Comparison of ENCODE assay signal across 8 cellular contexts in the genomic region with DNA sequence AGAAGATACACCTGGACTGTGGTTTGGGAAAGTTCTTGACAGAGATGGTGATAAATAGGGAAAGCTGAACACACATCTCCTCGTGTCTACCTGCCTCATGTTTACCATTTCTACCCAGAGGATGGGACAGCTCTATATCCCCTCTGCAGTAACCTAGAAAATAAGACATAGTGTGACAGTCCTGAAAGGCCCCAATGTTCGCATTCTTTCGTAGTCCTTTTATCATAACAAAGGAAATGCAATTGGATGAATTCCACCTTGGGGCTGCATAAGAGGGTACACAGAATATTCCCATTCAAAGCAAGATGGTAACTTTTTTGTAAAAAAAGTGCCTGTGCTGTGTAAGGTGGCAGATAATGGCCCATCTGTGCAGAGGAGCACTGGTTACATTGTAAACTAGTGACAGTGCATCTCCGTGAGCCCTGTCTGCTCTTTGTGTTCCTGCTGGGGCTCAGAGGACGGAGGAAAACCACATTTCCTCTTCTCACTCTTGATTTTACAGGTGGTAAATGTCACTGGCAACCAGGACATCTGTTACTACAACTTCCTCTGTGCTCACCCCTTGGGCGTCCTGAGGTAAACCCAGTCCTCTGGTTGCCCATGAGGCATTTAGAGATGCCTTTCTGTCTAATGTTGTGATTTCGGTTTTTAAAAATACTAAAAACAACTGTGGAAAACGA.
DNase-seq lines count a peak whose midpoint lies in the region; ATAC-seq and TF ChIP-seq lines count a peak whose summit lies in the region.

No MANE protein-coding gene starts in this region.

- peaks cover 51% of the 10 kb centered on the region for H3K36me3 ChIP-seq in CD4-positive, alpha-beta memory T cell (ENCODE audit: insufficient read depth, low read length)
- H3K36me3 ChIP-seq in A673 (ENCODE audit: insufficient read depth, low read length, poor library complexity, severe bottlenecking), result no peaks in the 10 kb centered on the region

- intact Hi-C loops in CD4-positive, alpha-beta memory T cell (cut with micrococcal nuclease), result loop anchor here (10.0 kb wide), 1 partner anchor 138 kb away; a partner anchor contains a TSS
- intact Hi-C loops in A673 (cut with micrococcal nuclease; ENCODE audit: unreplicated experiment), result no loop called here

- H3K27me3 ChIP-seq in CD4-positive, alpha-beta memory T cell (ENCODE audit: insufficient read depth, low read length), result no peaks in the 10 kb centered on the region
- no peaks in the 10 kb centered on the region for H3K27me3 ChIP-seq in A673 (replicated peaks; ENCODE audit: insufficient read depth, low read depth, low read length, poor library complexity)

- TF ChIP-seq CTCF in GM20000 (IDR thresholded peaks at IDR 0.05; ENCODE audit: extremely low read depth, missing control alignments), result no peak
- TF ChIP-seq CTCF in A673 (conservative IDR thresholded peaks at IDR 0.05; ENCODE audit: low read depth, low read length), result no peak

- H3K4me3 ChIP-seq in CD4-positive, alpha-beta memory T cell (ENCODE audit: low read length in 2 of 2), result no peak overlapping the region
- no peak overlapping the region for H3K4me3 ChIP-seq in A673 (ENCODE audit: low read depth, low read length, poor library complexity, severe bottlenecking)

- H3K4me3 Mint-ChIP-seq in CD4-positive, alpha-beta memory T cell, result peak overlapping the region in 7 of 8 donors; percentile 46 to 64 (median 53)

- H3K27ac Mint-ChIP-seq in CD4-positive, alpha-beta memory T cell, result peak overlapping the region; percentile 33 to 86 (median 73)

- POLR2A ChIA-PET in CD4-positive, alpha-beta memory T cell (lab: Charles Lee; ENCODE audit: partially characterized antibody), result interaction anchor here (0.9 kb wide), 1 partner anchor 73 kb away, joined by 3 read pairs; no protein-coding TSS in a partner anchor
- POLR2A ChIA-PET in A673 (lab: Charles Lee; ENCODE audit: low non-redundant PET), result no interaction called here

- CTCF ChIA-PET in CD4-positive, alpha-beta memory T cell (lab: Charles Lee; ENCODE audit: partially characterized antibody), result interaction anchor here (0.9 to 1.5 kb wide), 3 partner anchors 10 to 113 kb away, joined by 3 to 4 read pairs (median 3); no protein-coding TSS in a partner anchor
- CTCF ChIA-PET in A673 (lab: Charles Lee), result no interaction called here

- no peaks in the 10 kb centered on the region for H3K27me3 Mint-ChIP-seq in CD4-positive, alpha-beta memory T cell

- H3K4me1 Mint-ChIP-seq in CD4-positive, alpha-beta memory T cell, result peaks cover 15 to 29% (median 21%) of the 10 kb centered on the region in 4 donors

- no peak overlapping the region for H3K27ac ChIP-seq in CD4-positive, alpha-beta memory T cell (ENCODE audit: low read depth, low read length)
- H3K27ac ChIP-seq in A673 (ENCODE audit: low read depth, low read length, poor library complexity, severe bottlenecking), result no peak overlapping the region

- no TSS peak for BruUV-seq in A673 (replicated peaks; lab: Mats Ljungman, UMichigan)

- ATAC-seq in HG03469 (IDR thresholded peaks at IDR 0.05; ENCODE audit: unreplicated experiment), result peak; percentile 99
- ATAC-seq in left lobe of liver, result no peak

- no peaks in the 10 kb centered on the region for H3K9me3 ChIP-seq in CD4-positive, alpha-beta memory T cell (ENCODE audit: control insufficient read depth in 1 of 2, low read length in 2 of 2)
- no peaks in the 10 kb centered on the region for H3K9me3 ChIP-seq in A673 (ENCODE audit: low read depth, low read length, poor library complexity, severe bottlenecking)

- H3K4me1 ChIP-seq in CD4-positive, alpha-beta memory T cell (ENCODE audit: insufficient read depth, low read length), result peaks cover 25% of the 10 kb centered on the region
- H3K4me1 ChIP-seq in A673 (ENCODE audit: insufficient read depth, low read length, poor library complexity, severe bottlenecking), result no peaks in the 10 kb centered on the region

- H3K9me3 Mint-ChIP-seq in CD4-positive, alpha-beta memory T cell, result no peaks in the 10 kb centered on the region

- H3K36me3 Mint-ChIP-seq in CD4-positive, alpha-beta memory T cell, result peaks cover 59 to 80% of the 10 kb centered on the region in 2 donors

- DNase-seq in CD4-positive, alpha-beta memory T cell, result peak; percentile 40 to 57 (median 54)
- peak; percentile 78 for DNase-seq in GM20000 (ENCODE audit: low spot score)
- DNase-seq in activated T-cell treated with anti-CD3 and anti-CD28 coated beads, Interleukin-2, amount 50 U/mL, for 1 hour, result peak; percentile 20
- DNase-seq in stimulated activated CD4-positive, alpha-beta T cell treated with anti-CD3 and anti-CD28 coated beads, TNF-alpha, amount 100 ng/mL, for 24 hours (ENCODE audit: low read depth in 3 of 3), result peak in 2 of 3 experiments; percentile 1 to 31
- no peak for DNase-seq in left lobe of liver (ENCODE audit: low spot score)
- no peak for DNase-seq in A172 (ENCODE audit: low spot score)
- DNase-seq in A673 (ENCODE audit: low spot score), result no peak

Comparison
In these comparisons a context has a peak if more than half of its experiments do, and no peak if none do; other contexts are left out.
1. DNase-seq: peak in CD4-positive, alpha-beta memory T cell (5 of 5), GM20000 (single experiment), activated T-cell treated with anti-CD3 and anti-CD28 coated beads, Interleukin-2, amount 50 U/mL, for 1 hour (single experiment) and stimulated activated CD4-positive, alpha-beta T cell treated with anti-CD3 and anti-CD28 coated beads, TNF-alpha, amount 100 ng/mL, for 24 hours (2 of 3); none in left lobe of liver (single experiment), A172 (single experiment) and A673 (single experiment).